9 cellular contexts compared by ENCODE assay signal in the genomic region with DNA sequence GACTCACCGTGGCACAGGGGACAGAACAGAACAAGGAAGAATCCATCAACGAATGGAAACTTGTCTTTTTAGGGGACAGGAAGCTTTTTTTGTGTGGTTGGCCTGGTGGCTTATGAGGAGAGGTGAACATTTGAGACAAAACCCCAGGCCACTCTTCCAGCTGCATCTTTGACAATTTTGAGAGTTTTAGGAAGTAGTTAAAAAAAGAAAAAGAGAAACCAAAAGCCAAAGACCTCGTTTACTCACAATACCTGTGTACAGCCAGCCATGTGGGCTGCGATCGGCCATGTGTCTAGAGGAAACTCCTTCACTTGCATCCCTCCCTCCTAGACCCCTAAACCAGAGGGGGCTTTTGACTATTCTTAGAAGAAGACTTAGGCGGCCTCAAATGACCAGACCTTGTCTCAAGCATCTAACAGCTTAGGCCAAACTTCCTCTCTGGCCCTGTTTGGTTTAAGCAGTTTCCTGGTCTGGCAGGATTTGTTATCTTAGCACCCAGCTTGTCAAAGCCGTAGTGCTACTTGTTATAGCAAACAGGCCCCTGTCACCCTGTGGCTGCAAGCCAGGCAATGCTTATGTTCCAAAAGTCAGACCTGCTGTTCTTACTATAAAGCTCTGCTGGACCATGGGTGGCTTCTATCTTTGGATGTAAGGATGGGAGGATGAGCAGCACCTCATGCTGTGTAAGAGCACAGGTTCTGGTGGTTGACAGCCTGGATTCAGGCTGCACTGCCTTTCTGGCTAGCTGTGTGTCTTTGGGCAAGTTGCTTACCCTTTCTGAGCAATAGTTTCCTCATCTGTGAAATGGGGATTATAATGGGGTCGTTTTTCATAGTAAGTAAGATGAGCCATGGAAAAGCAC. TPM values are rescaled to one million over a fixed set of nuclear protein-coding genes. Genes with fewer than 3 reads are reported as not detected.
DNase-seq lines count a peak whose midpoint lies in the region; ATAC-seq and TF ChIP-seq lines count a peak whose summit lies in the region.
"Had no signal": no experiment of that assay in that cellular context is flagged by ENCODE, and none has a peak within 500 bp of the region (broad histone marks: within the 10 kb centered on the region; RNA-seq: fewer than 3 reads in every experiment).

No MANE protein-coding gene starts in this region.

- no peak overlapping the region for H3K4me2 ChIP-seq in KMS-11

- intact Hi-C loops in Right ventricle myocardium inferior (cut with DNase I) (loop anchor here (5.0 kb wide), 1 partner anchor 88 kb away; no protein-coding TSS in a partner anchor), cardiac septum (cut with DNase I) (no loop called here), left ventricle myocardium superior (cut with micrococcal nuclease) (no loop called here)

- no peak for TF ChIP-seq CTCF in KMS-11 (conservative IDR thresholded peaks at IDR 0.05; ENCODE audit: low read depth, low read length)

- 0 out of 2 replicates have a peak overlapping the region, but pooled peaks have one; percentile 20 for H3K27ac ChIP-seq in KMS-11
- H3K27ac ChIP-seq: C4-2B had no signal

- no peak overlapping the region for H3K9ac ChIP-seq in KMS-11

- H3K4me1 ChIP-seq in KMS-11 (ENCODE audit: low read depth, poor library complexity, severe bottlenecking), result peaks cover 7% of the 10 kb centered on the region

- no peaks in the 10 kb centered on the region for H3K79me2 ChIP-seq in KMS-11 (ENCODE audit: insufficient read depth, low read depth)

- H3K36me3 ChIP-seq in KMS-11 (ENCODE audit: insufficient read depth), result no peaks in the 10 kb centered on the region

- no peak overlapping the region for H3K4me3 ChIP-seq in KMS-11 (IDR thresholded peaks at IDR 0.05; ENCODE audit: insufficient read depth, low read depth, low read length)

- peak; percentile 43 for ATAC-seq in Right ventricle myocardium inferior
- peak; percentile 78 for ATAC-seq in left ventricle myocardium superior
- no peak for ATAC-seq in HG03025 (IDR thresholded peaks at IDR 0.05; ENCODE audit: low FRiP score, unreplicated experiment)

- DNase-seq in Right ventricle myocardium inferior (ENCODE audit: missing footprints) (no peak), cardiac septum (ENCODE audit: low spot score) (no peak), left ventricle myocardium superior (peak; percentile 80), LoVo (ENCODE audit: low spot score) (no peak)
- DNase-seq in activated CD8-positive, alpha-beta memory T cell treated with anti-CD3 and anti-CD28 coated beads for 24 hours, result peak; percentile 83
- peak; percentile 48 for DNase-seq in stimulated activated CD8-positive, alpha-beta memory T cell treated with anti-CD3 and anti-CD28 coated beads, Interleukin-15, amount 100 ng/mL, for 1 hour (ENCODE audit: low read depth)

- H3K27me3 ChIP-seq in KMS-11 (ENCODE audit: insufficient read depth, low read depth), result no peaks in the 10 kb centered on the region

- H4K20me1 ChIP-seq in KMS-11 (ENCODE audit: insufficient read depth), result no peaks in the 10 kb centered on the region

- 0 out of 2 replicates have a peak overlapping the region, but pooled peaks have one; percentile 22 for H2AFZ ChIP-seq in KMS-11 (ENCODE audit: low read depth)

RNA-seq across cellular contexts. Expression of gene KSR1, which starts 17.7 kb away (rescaled TPM):
- 9.5 TPM for total RNA-seq in Right ventricle myocardium inferior
- 13.6 TPM for total RNA-seq in cardiac septum
- 10.2 TPM for total RNA-seq in left ventricle myocardium superior

Comparison
In these comparisons a context has a peak if more than half of its experiments do, and no peak if none do; other contexts are left out.
1. DNase-seq: peak in activated CD8-positive, alpha-beta memory T cell treated with anti-CD3 and anti-CD28 coated beads for 24 hours (single experiment), left ventricle myocardium superior (single experiment) and stimulated activated CD8-positive, alpha-beta memory T cell treated with anti-CD3 and anti-CD28 coated beads, Interleukin-15, amount 100 ng/mL, for 1 hour (single experiment); none in Right ventricle myocardium inferior (single experiment), cardiac septum (single experiment) and LoVo (single experiment).